ENCODE assay signal across 16 cellular contexts in genomic region chr2:6523476-6523875, GRCh38.
DNase-seq lines count a peak whose midpoint lies in the region; ATAC-seq and TF ChIP-seq lines count a peak whose summit lies in the region.
"Had no signal": no experiment of that assay in that cellular context is flagged by ENCODE, and none has a peak within 500 bp of the region (broad histone marks: within the 10 kb centered on the region; RNA-seq: fewer than 3 reads in every experiment).

No MANE protein-coding gene starts in this region.

- no peaks in the 10 kb centered on the region for H3K23me2 ChIP-seq in H9 (ENCODE audit: insufficient read length, low read depth, low read length, poor library complexity, severe bottlenecking)

- H4K8ac ChIP-seq in H9 (replicated peaks; ENCODE audit: insufficient read length, low read depth, low read length) = no peak overlapping the region
- no peak overlapping the region for H4K8ac ChIP-seq in neuronal stem cell (ENCODE audit: low read depth, low read length)

- no peak overlapping the region for H2BK20ac ChIP-seq in H9 (ENCODE audit: low read depth, low read length, poor library complexity, severe bottlenecking)

- DNase-seq in H9 = peak; percentile 35
- peak; percentile 84 for DNase-seq in esophagus muscularis mucosa (ENCODE audit: extremely low spot score)
- DNase-seq in neuronal stem cell (ENCODE audit: low spot score) = no peak
- DNase-seq in stimulated activated CD4-positive, alpha-beta T cell treated with anti-CD3 and anti-CD28 coated beads, Interleukin-4, amount 100 ng/mL, for 24 hours = no peak
- no peak for DNase-seq in colonic mucosa
- DNase-seq: CD8-positive, alpha-beta T cell; COR-L47; DND-41; GF-D8; H7; IMR-90; KBM-7 had no signal

- WGBS in H9 (ENCODE audit: extremely low coverage, insufficient read length, low lambda C conversion rate) = no CpG with 5 or more reads among the region's 9 CpGs
- 91% methylated on average over 9 of the region's 9 CpGs for WGBS in esophagus muscularis mucosa
- WGBS in neuronal stem cell (ENCODE audit: extremely low coverage in 2 of 2, insufficient read length in 2 of 2, insufficient replicate concordance in 1 of 2), 2 donors = no CpG with 5 or more reads among the region's 9 CpGs

- H2AFZ ChIP-seq in H9 (ENCODE audit: low read length) (no peak overlapping the region), neuronal stem cell (ENCODE audit: low read length) (no peak overlapping the region)

- no peaks in the 10 kb centered on the region for H3K36me3 Mint-ChIP-seq in H9 (ENCODE audit: insufficient read depth in 1 of 3, low read depth in 3 of 3)
- H3K36me3 Mint-ChIP-seq: CD14-positive monocyte; CD8-positive, alpha-beta T cell had no signal

- H3K9ac ChIP-seq in H9 (ENCODE audit: extremely low read depth, insufficient read length, low read length) (no peak overlapping the region), neuronal stem cell (ENCODE audit: low read depth, low read length, poor library complexity) (no peak overlapping the region), colonic mucosa (ENCODE audit: low read depth in 2 of 2, low read length in 2 of 2) (no peak overlapping the region)

- H2BK15ac ChIP-seq in H9 (ENCODE audit: low read depth, low read length) (no peak overlapping the region), neuronal stem cell (ENCODE audit: low read length) (no peak overlapping the region)

- no peak overlapping the region for H4K5ac ChIP-seq in H9 (ENCODE audit: insufficient read length, low read depth, low read length)

- H3K9me3 ChIP-seq in H9 (ENCODE audit: control insufficient read depth, low read depth, low read length) (no peaks in the 10 kb centered on the region), esophagus muscularis mucosa (no peaks in the 10 kb centered on the region), neuronal stem cell (replicated peaks in 1 of 2; ENCODE audit: control insufficient read depth in 2 of 2, insufficient read depth in 1 of 2, low read depth in 1 of 2, low read length in 2 of 2) (no peaks in the 10 kb centered on the region), colonic mucosa (no peaks in the 10 kb centered on the region)
- H3K9me3 ChIP-seq: A549 had no signal

- H3K27ac Mint-ChIP-seq in H9 = no peak overlapping the region
- H3K27ac Mint-ChIP-seq: CD14-positive monocyte; CD8-positive, alpha-beta T cell had no signal

- no peak overlapping the region for H3K27ac ChIP-seq in H9 (ENCODE audit: insufficient read length, low read depth, low read length)
- no peak overlapping the region for H3K27ac ChIP-seq in esophagus muscularis mucosa (replicated peaks in 1 of 4)
- no peak overlapping the region for H3K27ac ChIP-seq in neuronal stem cell (replicated peaks; ENCODE audit: low read length)
- no peak overlapping the region for H3K27ac ChIP-seq in colonic mucosa
- H3K27ac ChIP-seq: A549 had no signal

- intact Hi-C loops in esophagus muscularis mucosa (cut with DNase I) = no loop called here
- intact Hi-C loops in colonic mucosa (cut with DNase I) = no loop called here

- H3K14ac ChIP-seq in H9 (ENCODE audit: insufficient read depth, low read length) (no peak overlapping the region), neuronal stem cell (ENCODE audit: low read length) (no peak overlapping the region)

- H3K23ac ChIP-seq in H9 (ENCODE audit: insufficient read length, low read depth, low read length) (no peak overlapping the region), neuronal stem cell (ENCODE audit: low read depth, low read length, poor library complexity) (no peak overlapping the region)

- H3K18ac ChIP-seq in H9 (ENCODE audit: insufficient read length, low read depth, low read length) = no peak overlapping the region
- peak overlapping the region; percentile 36 for H3K18ac ChIP-seq in neuronal stem cell (ENCODE audit: low read length)

- no peak overlapping the region for H3K56ac ChIP-seq in H9 (ENCODE audit: insufficient read length, low read depth, low read length)

- H3K4me2 ChIP-seq in H9 (ENCODE audit: insufficient read depth, insufficient read length, low read length) (no peak overlapping the region), neuronal stem cell (ENCODE audit: insufficient read depth, low read length, poor library complexity, severe bottlenecking) (no peak overlapping the region)
- H3K4me2 ChIP-seq: A549 had no signal

- H3K79me1 ChIP-seq in H9 (ENCODE audit: insufficient read depth, low read depth, low read length, poor library complexity, severe bottlenecking) (no peaks in the 10 kb centered on the region), neuronal stem cell (ENCODE audit: low read depth, low read length) (no peaks in the 10 kb centered on the region)

- H3K4me3 ChIP-seq in esophagus muscularis mucosa (no peak overlapping the region), neuronal stem cell (ENCODE audit: low read length in 2 of 2) (no peak overlapping the region), colonic mucosa (no peak overlapping the region)
- H3K4me3 ChIP-seq: A549 had no signal

- 0 out of 2 replicates have a peak, but pooled peaks cover 2% of the 10 kb centered on the region for H3K4me1 ChIP-seq in H9 (ENCODE audit: insufficient read depth, low read length)
- no peaks in the 10 kb centered on the region for H3K4me1 ChIP-seq in esophagus muscularis mucosa
- H3K4me1 ChIP-seq in neuronal stem cell (ENCODE audit: control insufficient read depth in 2 of 2, insufficient read depth in 1 of 2, low read depth in 1 of 2, low read length in 2 of 2) = peaks cover 16 to 17% of the 10 kb centered on the region in 2 donors
- no peaks in the 10 kb centered on the region for H3K4me1 ChIP-seq in colonic mucosa
- H3K4me1 ChIP-seq: A549 had no signal

- H3K36me3 ChIP-seq in esophagus muscularis mucosa = no peaks in the 10 kb centered on the region
- no peaks in the 10 kb centered on the region for H3K36me3 ChIP-seq in neuronal stem cell (replicated peaks in 1 of 2; ENCODE audit: control insufficient read depth in 2 of 2, insufficient read depth in 2 of 2, low read length in 2 of 2)
- no peaks in the 10 kb centered on the region for H3K36me3 ChIP-seq in colonic mucosa

- no peak overlapping the region for H3T11ph ChIP-seq in H9 (ENCODE audit: low read length)

- TF ChIP-seq CTCF in H9 (conservative IDR thresholded peaks at IDR 0.05) (no peak), esophagus muscularis mucosa (IDR thresholded peaks at IDR 0.05) (no peak), colonic mucosa (IDR thresholded peaks at IDR 0.05) (no peak)

- no peak overlapping the region for H2BK5ac ChIP-seq in H9 (ENCODE audit: insufficient read length, low read length)
- no peak overlapping the region for H2BK5ac ChIP-seq in neuronal stem cell (ENCODE audit: low read length)

- no peak for TF ChIP-seq POLR2A in esophagus muscularis mucosa (IDR thresholded peaks at IDR 0.05; ENCODE audit: low read depth)

- H2BK12ac ChIP-seq in H9 (ENCODE audit: insufficient read length, low read depth, low read length) (no peak overlapping the region), neuronal stem cell (ENCODE audit: low read length) (no peak overlapping the region)

- TF ChIP-seq EP300 in esophagus muscularis mucosa (IDR thresholded peaks at IDR 0.05) = no peak

- H3K4ac ChIP-seq in H9 (ENCODE audit: low read depth, low read length) = no peak overlapping the region
- no peak overlapping the region for H3K4ac ChIP-seq in neuronal stem cell (ENCODE audit: low read length)

- H3K4me1 Mint-ChIP-seq in H9 = peaks cover 17 to 22% of the 10 kb centered on the region in 2 experiments
- H3K4me1 Mint-ChIP-seq: CD14-positive monocyte had no signal

- H3K27me3 ChIP-seq in H9 (ENCODE audit: insufficient read depth, low read length) (no peaks in the 10 kb centered on the region; the same call in 1 of the 2 replicates), esophagus muscularis mucosa (no peaks in the 10 kb centered on the region), neuronal stem cell (ENCODE audit: control insufficient read depth in 3 of 3, insufficient read depth in 3 of 3, low read depth in 1 of 3, low read length in 3 of 3) (no peaks in the 10 kb centered on the region), colonic mucosa (no peaks in the 10 kb centered on the region)

- no peaks in the 10 kb centered on the region for H3K27me3 Mint-ChIP-seq in H9 (ENCODE audit: low read depth)

- H4K91ac ChIP-seq in H9 (ENCODE audit: insufficient read length, low read depth, low read length) (no peak overlapping the region), neuronal stem cell (ENCODE audit: low read depth, low read length, poor library complexity) (no peak overlapping the region)

- ATAC-seq in GM19395 (IDR thresholded peaks at IDR 0.05; ENCODE audit: unreplicated experiment) (no peak), GM21786 (IDR thresholded peaks at IDR 0.05; ENCODE audit: unreplicated experiment) (no peak)
- ATAC-seq: A549; CD8-positive, alpha-beta T cell had no signal

- no peaks in the 10 kb centered on the region for H3K79me2 ChIP-seq in H9 (ENCODE audit: insufficient read depth, low read length)

- H2AK5ac ChIP-seq in H9 (ENCODE audit: insufficient read length, low read length) (no peak overlapping the region), neuronal stem cell (ENCODE audit: low read depth, low read length) (no peak overlapping the region)

- H3K4me3 Mint-ChIP-seq in H9 = no peak overlapping the region
- H3K4me3 Mint-ChIP-seq: CD14-positive monocyte; CD8-positive, alpha-beta T cell had no signal

- H4K20me1 ChIP-seq in H9 (ENCODE audit: control insufficient read depth, insufficient read depth, insufficient read length) = no peaks in the 10 kb centered on the region

- H3K9me3 Mint-ChIP-seq in H9 = no peaks in the 10 kb centered on the region; a peak in 1 of 5 replicates
- H3K9me3 Mint-ChIP-seq: CD8-positive, alpha-beta T cell had no signal

- no peak overlapping the region for H2BK120ac ChIP-seq in H9 (ENCODE audit: low read depth, low read length, poor library complexity, severe bottlenecking)
- no peak overlapping the region for H2BK120ac ChIP-seq in neuronal stem cell (ENCODE audit: low read depth, low read length)

Comparison
In these comparisons a context has a peak if more than half of its experiments do, and no peak if none do; other contexts are left out.
1. DNase-seq: peak in H9 (single experiment) and esophagus muscularis mucosa (single experiment); none in neuronal stem cell (single experiment), stimulated activated CD4-positive, alpha-beta T cell treated with anti-CD3 and anti-CD28 coated beads, Interleukin-4, amount 100 ng/mL, for 24 hours (single experiment) and colonic mucosa (single experiment).